1 cellular context compared by ENCODE assay signal in the genomic region with DNA sequence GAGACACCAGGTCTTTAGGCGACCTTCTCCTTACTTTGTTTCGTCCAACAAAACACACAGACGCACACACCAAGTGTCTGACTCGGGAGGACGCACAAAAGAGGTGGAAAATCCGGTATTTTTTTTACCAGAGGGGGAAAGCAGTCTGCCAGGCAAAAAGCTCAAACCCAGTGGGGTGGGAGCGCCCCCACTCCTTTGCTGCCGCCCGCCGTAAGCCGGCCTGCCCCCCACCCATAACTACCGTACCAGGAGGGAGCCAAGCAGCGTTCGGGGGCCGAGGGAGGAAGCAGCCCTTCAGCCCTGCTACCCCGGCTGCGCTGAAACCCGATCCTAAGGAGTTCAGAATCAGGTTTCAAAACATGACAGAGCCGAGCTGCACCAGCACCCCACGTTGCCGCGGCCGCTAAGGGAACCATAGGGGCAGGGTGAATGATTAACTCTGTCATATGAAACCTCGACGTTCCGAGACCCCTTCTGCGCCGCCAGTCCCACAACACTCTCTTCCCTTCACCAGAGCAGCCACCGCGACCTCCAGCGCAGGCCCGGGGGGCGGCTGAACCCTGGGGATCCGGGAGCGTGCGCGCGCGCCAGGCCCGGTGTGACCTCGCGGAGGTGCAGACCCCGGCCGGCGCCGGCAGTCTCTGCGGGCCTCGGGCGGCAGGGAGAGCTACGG.
TF ChIP-seq lines count a peak whose summit lies in the region.

No MANE protein-coding gene starts in this region.

TF ChIP-seq in HepG2, 621 proteins besides CTCF, POLR2A, EP300 and RAD21 (continued from another document):
- TF ChIP-seq, protein P1, sequence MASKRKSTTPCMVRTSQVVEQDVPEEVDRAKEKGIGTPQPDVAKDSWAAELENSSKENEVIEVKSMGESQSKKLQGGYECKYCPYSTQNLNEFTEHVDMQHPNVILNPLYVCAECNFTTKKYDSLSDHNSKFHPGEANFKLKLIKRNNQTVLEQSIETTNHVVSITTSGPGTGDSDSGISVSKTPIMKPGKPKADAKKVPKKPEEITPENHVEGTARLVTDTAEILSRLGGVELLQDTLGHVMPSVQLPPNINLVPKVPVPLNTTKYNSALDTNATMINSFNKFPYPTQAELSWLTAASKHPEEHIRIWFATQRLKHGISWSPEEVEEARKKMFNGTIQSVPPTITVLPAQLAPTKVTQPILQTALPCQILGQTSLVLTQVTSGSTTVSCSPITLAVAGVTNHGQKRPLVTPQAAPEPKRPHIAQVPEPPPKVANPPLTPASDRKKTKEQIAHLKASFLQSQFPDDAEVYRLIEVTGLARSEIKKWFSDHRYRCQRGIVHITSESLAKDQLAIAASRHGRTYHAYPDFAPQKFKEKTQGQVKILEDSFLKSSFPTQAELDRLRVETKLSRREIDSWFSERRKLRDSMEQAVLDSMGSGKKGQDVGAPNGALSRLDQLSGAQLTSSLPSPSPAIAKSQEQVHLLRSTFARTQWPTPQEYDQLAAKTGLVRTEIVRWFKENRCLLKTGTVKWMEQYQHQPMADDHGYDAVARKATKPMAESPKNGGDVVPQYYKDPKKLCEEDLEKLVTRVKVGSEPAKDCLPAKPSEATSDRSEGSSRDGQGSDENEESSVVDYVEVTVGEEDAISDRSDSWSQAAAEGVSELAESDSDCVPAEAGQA (IDR thresholded peaks at IDR 0.05; ENCODE audit: low read depth): no peak
- TF ChIP-seq, protein P1 (CRISPR knock-in tag; IDR thresholded peaks at IDR 0.05; ENCODE audit: borderline replicate concordance): no peak
- TF ChIP-seq MTA1 (CRISPR knock-in tag; IDR thresholded peaks at IDR 0.05; ENCODE audit: borderline replicate concordance) (no peak; the same call in 1 of the 2 replicates), AKAP8 (CRISPR knock-in tag; IDR thresholded peaks at IDR 0.05) (0 out of 2 replicates have a peak, but pooled peaks have one; percentile 49), SIX1 (CRISPR knock-in tag; IDR thresholded peaks at IDR 0.05; ENCODE audit: borderline replicate concordance) (peak; percentile 98), SP2 (CRISPR knock-in tag; IDR thresholded peaks at IDR 0.05) (no peak), ELF4 (CRISPR knock-in tag; IDR thresholded peaks at IDR 0.05; ENCODE audit: borderline replicate concordance) (no peak), MTA3 (CRISPR knock-in tag; IDR thresholded peaks at IDR 0.05) (no peak), THAP11 (CRISPR knock-in tag; IDR thresholded peaks at IDR 0.05) (peak; percentile 42), TCF12 (IDR thresholded peaks at IDR 0.05) (no peak), TCF12 (CRISPR knock-in tag; IDR thresholded peaks at IDR 0.05) (0 out of 2 replicates have a peak, but pooled peaks have one; percentile 55), ZSCAN30 (CRISPR knock-in tag; IDR thresholded peaks at IDR 0.05) (0 out of 2 replicates have a peak, but pooled peaks have one; percentile 15), ZNF326 (CRISPR knock-in tag; IDR thresholded peaks at IDR 0.05; ENCODE audit: borderline replicate concordance) (no peak), SNRNP70 (IDR thresholded peaks at IDR 0.05; ENCODE audit: low read depth, low read length) (no peak), DNMT3B (CRISPR knock-in tag; conservative IDR thresholded peaks at IDR 0.05) (0 out of 2 replicates have a peak, but pooled peaks have one; percentile 46), ZNF264 (CRISPR knock-in tag; IDR thresholded peaks at IDR 0.05) (no peak), ZNF296 (CRISPR knock-in tag; conservative IDR thresholded peaks at IDR 0.05) (no peak)
- TF ChIP-seq, protein P2, sequence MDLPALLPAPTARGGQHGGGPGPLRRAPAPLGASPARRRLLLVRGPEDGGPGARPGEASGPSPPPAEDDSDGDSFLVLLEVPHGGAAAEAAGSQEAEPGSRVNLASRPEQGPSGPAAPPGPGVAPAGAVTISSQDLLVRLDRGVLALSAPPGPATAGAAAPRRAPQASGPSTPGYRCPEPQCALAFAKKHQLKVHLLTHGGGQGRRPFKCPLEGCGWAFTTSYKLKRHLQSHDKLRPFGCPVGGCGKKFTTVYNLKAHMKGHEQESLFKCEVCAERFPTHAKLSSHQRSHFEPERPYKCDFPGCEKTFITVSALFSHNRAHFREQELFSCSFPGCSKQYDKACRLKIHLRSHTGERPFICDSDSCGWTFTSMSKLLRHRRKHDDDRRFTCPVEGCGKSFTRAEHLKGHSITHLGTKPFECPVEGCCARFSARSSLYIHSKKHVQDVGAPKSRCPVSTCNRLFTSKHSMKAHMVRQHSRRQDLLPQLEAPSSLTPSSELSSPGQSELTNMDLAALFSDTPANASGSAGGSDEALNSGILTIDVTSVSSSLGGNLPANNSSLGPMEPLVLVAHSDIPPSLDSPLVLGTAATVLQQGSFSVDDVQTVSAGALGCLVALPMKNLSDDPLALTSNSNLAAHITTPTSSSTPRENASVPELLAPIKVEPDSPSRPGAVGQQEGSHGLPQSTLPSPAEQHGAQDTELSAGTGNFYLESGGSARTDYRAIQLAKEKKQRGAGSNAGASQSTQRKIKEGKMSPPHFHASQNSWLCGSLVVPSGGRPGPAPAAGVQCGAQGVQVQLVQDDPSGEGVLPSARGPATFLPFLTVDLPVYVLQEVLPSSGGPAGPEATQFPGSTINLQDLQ (CRISPR knock-in tag; IDR thresholded peaks at IDR 0.05): no peak
- TF ChIP-seq, protein P3, sequence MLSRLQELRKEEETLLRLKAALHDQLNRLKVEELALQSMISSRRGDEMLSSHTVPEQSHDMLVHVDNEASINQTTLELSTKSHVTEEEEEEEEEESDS (CRISPR knock-in tag; IDR thresholded peaks at IDR 0.05; ENCODE audit: borderline replicate concordance): 0 out of 2 replicates have a peak, but pooled peaks have one; percentile 26
- TF ChIP-seq, protein P4, sequence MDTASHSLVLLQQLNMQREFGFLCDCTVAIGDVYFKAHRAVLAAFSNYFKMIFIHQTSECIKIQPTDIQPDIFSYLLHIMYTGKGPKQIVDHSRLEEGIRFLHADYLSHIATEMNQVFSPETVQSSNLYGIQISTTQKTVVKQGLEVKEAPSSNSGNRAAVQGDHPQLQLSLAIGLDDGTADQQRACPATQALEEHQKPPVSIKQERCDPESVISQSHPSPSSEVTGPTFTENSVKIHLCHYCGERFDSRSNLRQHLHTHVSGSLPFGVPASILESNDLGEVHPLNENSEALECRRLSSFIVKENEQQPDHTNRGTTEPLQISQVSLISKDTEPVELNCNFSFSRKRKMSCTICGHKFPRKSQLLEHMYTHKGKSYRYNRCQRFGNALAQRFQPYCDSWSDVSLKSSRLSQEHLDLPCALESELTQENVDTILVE (CRISPR knock-in tag; IDR thresholded peaks at IDR 0.05): no peak
